ENCODE assay signal across 1 cellular context in the genomic region with DNA sequence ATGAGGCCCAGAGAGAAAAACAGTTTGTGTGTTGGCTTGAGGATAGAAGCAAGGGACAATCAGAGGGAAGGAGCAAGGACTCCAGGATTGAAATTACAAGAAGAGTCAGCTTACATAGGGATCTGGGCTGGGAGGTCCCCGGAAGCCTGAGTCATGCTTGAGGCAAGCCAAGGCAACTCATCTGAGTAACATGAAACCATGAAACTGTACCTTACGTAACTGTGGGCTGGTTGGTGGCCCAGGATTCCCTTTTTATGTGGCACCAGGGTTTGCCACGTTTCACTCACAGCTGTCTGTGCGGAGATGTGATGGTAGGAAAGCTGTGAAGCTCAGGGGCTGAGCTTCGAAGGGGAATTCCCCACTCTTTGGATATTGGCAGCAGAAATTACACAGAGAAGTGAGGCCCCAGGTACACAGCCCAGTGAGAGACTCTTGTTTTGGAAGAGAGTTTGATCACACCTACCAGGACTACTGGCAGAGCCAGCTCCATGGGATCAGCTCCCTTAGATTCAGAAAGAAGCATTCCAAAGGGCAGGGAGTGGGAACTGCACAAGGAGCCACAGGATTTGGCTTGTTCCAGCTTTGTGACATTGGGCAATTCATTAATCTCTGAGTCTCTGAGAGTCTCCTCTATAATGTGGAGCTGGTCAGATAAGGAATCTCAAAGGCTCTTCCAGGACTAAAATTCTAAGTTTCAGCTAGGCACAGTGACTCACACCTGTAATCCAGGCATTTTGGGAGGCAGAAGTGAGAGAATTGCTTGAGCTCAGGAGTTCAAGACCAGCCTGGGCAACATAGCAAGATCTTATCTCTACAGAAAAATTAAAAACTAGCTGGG.
TF ChIP-seq lines count a peak whose summit lies in the region.

No MANE protein-coding gene starts in this region.

TF ChIP-seq in HEK293, 187 proteins besides CTCF, POLR2A, EP300 and RAD21 (continued from another document and continues in another):
- TF ChIP-seq, protein P1, sequence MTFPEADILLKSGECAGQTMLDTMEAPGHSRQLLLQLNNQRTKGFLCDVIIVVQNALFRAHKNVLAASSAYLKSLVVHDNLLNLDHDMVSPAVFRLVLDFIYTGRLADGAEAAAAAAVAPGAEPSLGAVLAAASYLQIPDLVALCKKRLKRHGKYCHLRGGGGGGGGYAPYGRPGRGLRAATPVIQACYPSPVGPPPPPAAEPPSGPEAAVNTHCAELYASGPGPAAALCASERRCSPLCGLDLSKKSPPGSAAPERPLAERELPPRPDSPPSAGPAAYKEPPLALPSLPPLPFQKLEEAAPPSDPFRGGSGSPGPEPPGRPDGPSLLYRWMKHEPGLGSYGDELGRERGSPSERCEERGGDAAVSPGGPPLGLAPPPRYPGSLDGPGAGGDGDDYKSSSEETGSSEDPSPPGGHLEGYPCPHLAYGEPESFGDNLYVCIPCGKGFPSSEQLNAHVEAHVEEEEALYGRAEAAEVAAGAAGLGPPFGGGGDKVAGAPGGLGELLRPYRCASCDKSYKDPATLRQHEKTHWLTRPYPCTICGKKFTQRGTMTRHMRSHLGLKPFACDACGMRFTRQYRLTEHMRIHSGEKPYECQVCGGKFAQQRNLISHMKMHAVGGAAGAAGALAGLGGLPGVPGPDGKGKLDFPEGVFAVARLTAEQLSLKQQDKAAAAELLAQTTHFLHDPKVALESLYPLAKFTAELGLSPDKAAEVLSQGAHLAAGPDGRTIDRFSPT (tag by site-specific recombination; IDR thresholded peaks at IDR 0.05): peak; percentile 94
- TF ChIP-seq ZSCAN18 (tag by site-specific recombination; IDR thresholded peaks at IDR 0.05) (no peak), ZNF830 (tag by site-specific recombination; IDR thresholded peaks at IDR 0.05; ENCODE audit: low read depth) (no peak), ZNF223 (tag by site-specific recombination; IDR thresholded peaks at IDR 0.05) (peak; percentile 12; the same call in 1 of the 2 replicates), GLI2 (tag by site-specific recombination; IDR thresholded peaks at IDR 0.05; ENCODE audit: borderline replicate concordance, low read depth) (no peak), ZNF2 (tag by site-specific recombination; IDR thresholded peaks at IDR 0.05) (0 out of 2 replicates have a peak, but pooled peaks have one; percentile 35), ZBTB8A (tag by site-specific recombination; IDR thresholded peaks at IDR 0.05) (no peak), ZBTB20 (tag by site-specific recombination; IDR thresholded peaks at IDR 0.05) (no peak), ZBTB17 (tag by site-specific recombination; IDR thresholded peaks at IDR 0.05) (peak; percentile 69), ZNF157 (tag by site-specific recombination; IDR thresholded peaks at IDR 0.05) (no peak), ZBTB10 (tag by site-specific recombination; IDR thresholded peaks at IDR 0.05) (no peak), ZFHX2 (tag by site-specific recombination; conservative IDR thresholded peaks at IDR 0.05) (no peak), ZNF214 (tag by site-specific recombination; IDR thresholded peaks at IDR 0.05; ENCODE audit: borderline replicate concordance) (no peak), ZBTB48 (tag by site-specific recombination; IDR thresholded peaks at IDR 0.05) (peak; percentile 97), SP7 (tag by site-specific recombination; IDR thresholded peaks at IDR 0.05) (peak; percentile 77), KLF8 (tag by site-specific recombination; IDR thresholded peaks at IDR 0.05) (peak; percentile 64), PATZ1 (tag by site-specific recombination; IDR thresholded peaks at IDR 0.05) (peak; percentile 76), ZNF837 (tag by site-specific recombination; IDR thresholded peaks at IDR 0.05) (no peak), ZNF549 (tag by site-specific recombination; IDR thresholded peaks at IDR 0.05) (no peak)
- TF ChIP-seq, protein P2, sequence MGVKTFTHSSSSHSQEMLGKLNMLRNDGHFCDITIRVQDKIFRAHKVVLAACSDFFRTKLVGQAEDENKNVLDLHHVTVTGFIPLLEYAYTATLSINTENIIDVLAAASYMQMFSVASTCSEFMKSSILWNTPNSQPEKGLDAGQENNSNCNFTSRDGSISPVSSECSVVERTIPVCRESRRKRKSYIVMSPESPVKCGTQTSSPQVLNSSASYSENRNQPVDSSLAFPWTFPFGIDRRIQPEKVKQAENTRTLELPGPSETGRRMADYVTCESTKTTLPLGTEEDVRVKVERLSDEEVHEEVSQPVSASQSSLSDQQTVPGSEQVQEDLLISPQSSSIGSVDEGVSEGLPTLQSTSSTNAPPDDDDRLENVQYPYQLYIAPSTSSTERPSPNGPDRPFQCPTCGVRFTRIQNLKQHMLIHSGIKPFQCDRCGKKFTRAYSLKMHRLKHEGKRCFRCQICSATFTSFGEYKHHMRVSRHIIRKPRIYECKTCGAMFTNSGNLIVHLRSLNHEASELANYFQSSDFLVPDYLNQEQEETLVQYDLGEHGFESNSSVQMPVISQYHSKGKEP (tag by site-specific recombination; IDR thresholded peaks at IDR 0.05): no peak
- TF ChIP-seq, protein P3, sequence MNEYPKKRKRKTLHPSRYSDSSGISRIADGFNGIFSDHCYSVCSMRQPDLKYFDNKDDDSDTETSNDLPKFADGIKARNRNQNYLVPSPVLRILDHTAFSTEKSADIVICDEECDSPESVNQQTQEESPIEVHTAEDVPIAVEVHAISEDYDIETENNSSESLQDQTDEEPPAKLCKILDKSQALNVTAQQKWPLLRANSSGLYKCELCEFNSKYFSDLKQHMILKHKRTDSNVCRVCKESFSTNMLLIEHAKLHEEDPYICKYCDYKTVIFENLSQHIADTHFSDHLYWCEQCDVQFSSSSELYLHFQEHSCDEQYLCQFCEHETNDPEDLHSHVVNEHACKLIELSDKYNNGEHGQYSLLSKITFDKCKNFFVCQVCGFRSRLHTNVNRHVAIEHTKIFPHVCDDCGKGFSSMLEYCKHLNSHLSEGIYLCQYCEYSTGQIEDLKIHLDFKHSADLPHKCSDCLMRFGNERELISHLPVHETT (tag by site-specific recombination; IDR thresholded peaks at IDR 0.05): peak; percentile 79
- TF ChIP-seq, protein P4, sequence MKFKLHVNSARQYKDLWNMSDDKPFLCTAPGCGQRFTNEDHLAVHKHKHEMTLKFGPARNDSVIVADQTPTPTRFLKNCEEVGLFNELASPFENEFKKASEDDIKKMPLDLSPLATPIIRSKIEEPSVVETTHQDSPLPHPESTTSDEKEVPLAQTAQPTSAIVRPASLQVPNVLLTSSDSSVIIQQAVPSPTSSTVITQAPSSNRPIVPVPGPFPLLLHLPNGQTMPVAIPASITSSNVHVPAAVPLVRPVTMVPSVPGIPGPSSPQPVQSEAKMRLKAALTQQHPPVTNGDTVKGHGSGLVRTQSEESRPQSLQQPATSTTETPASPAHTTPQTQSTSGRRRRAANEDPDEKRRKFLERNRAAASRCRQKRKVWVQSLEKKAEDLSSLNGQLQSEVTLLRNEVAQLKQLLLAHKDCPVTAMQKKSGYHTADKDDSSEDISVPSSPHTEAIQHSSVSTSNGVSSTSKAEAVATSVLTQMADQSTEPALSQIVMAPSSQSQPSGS (tag by site-specific recombination; IDR thresholded peaks at IDR 0.05; ENCODE audit: low read depth): peak; percentile 72
- TF ChIP-seq, protein P5, sequence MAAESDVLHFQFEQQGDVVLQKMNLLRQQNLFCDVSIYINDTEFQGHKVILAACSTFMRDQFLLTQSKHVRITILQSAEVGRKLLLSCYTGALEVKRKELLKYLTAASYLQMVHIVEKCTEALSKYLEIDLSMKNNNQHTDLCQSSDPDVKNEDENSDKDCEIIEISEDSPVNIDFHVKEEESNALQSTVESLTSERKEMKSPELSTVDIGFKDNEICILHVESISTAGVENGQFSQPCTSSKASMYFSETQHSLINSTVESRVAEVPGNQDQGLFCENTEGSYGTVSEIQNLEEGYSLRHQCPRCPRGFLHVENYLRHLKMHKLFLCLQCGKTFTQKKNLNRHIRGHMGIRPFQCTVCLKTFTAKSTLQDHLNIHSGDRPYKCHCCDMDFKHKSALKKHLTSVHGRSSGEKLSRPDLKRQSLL (tag by site-specific recombination; IDR thresholded peaks at IDR 0.05): peak; percentile 46; the same call in 1 of the 2 replicates
- TF ChIP-seq, protein P6, sequence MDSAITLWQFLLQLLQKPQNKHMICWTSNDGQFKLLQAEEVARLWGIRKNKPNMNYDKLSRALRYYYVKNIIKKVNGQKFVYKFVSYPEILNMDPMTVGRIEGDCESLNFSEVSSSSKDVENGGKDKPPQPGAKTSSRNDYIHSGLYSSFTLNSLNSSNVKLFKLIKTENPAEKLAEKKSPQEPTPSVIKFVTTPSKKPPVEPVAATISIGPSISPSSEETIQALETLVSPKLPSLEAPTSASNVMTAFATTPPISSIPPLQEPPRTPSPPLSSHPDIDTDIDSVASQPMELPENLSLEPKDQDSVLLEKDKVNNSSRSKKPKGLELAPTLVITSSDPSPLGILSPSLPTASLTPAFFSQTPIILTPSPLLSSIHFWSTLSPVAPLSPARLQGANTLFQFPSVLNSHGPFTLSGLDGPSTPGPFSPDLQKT (IDR thresholded peaks at IDR 0.05; ENCODE audit: borderline replicate concordance, low read depth, low read length): no peak
- TF ChIP-seq, protein P7, sequence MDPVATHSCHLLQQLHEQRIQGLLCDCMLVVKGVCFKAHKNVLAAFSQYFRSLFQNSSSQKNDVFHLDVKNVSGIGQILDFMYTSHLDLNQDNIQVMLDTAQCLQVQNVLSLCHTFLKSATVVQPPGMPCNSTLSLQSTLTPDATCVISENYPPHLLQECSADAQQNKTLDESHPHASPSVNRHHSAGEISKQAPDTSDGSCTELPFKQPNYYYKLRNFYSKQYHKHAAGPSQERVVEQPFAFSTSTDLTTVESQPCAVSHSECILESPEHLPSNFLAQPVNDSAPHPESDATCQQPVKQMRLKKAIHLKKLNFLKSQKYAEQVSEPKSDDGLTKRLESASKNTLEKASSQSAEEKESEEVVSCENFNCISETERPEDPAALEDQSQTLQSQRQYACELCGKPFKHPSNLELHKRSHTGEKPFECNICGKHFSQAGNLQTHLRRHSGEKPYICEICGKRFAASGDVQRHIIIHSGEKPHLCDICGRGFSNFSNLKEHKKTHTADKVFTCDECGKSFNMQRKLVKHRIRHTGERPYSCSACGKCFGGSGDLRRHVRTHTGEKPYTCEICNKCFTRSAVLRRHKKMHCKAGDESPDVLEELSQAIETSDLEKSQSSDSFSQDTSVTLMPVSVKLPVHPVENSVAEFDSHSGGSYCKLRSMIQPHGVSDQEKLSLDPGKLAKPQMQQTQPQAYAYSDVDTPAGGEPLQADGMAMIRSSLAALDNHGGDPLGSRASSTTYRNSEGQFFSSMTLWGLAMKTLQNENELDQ (tag by site-specific recombination; IDR thresholded peaks at IDR 0.05; ENCODE audit: low read depth): no peak
- TF ChIP-seq, protein P8, sequence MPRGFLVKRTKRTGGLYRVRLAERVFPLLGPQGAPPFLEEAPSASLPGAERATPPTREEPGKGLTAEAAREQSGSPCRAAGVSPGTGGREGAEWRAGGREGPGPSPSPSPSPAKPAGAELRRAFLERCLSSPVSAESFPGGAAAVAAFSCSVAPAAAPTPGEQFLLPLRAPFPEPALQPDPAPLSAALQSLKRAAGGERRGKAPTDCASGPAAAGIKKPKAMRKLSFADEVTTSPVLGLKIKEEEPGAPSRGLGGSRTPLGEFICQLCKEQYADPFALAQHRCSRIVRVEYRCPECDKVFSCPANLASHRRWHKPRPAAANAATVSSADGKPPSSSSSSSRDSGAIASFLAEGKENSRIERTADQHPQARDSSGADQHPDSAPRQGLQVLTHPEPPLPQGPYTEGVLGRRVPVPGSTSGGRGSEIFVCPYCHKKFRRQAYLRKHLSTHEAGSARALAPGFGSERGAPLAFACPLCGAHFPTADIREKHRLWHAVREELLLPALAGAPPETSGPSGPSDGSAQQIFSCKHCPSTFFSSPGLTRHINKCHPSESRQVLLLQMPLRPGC (tag by site-specific recombination; IDR thresholded peaks at IDR 0.05): peak; percentile 61; the same call in 1 of the 2 replicates
